In genomic region chr14:94367347-94367746, GRCh38 we compare ENCODE assay signal across 17 cellular contexts. TPM values are rescaled to one million over a fixed set of nuclear protein-coding genes. Genes with fewer than 3 reads are reported as not detected.
"Had no signal": no experiment of that assay in that cellular context is flagged by ENCODE, and none has a peak within 500 bp of the region (broad histone marks: within the 10 kb centered on the region; RNA-seq: fewer than 3 reads in every experiment).

No MANE protein-coding gene starts in this region.

- H3K4me3 Mint-ChIP-seq: activated B cell treated with CpG ODN at 0.5 μM for 24 hours; activated naive CD8-positive, alpha-beta T cell treated with anti-CD3 and anti-CD28 coated beads for 36 hours; neural crest cell had no signal

- H3K9me3 ChIP-seq: esophagus squamous epithelium, ovary, stomach, uterus had no signal

- H3K36me3 ChIP-seq: brain microvascular endothelial cell, esophagus squamous epithelium, ovary, stomach, uterus had no signal

- ATAC-seq: left colon had no signal

- H3K4me3 ChIP-seq: esophagus squamous epithelium, ovary, stomach, uterus had no signal

- H3K4me1 Mint-ChIP-seq: activated B cell treated with CpG ODN at 0.5 μM for 24 hours; activated naive CD8-positive, alpha-beta T cell treated with anti-CD3 and anti-CD28 coated beads for 36 hours; neural crest cell had no signal

- H3K27ac Mint-ChIP-seq: activated B cell treated with CpG ODN at 0.5 μM for 24 hours; activated naive CD8-positive, alpha-beta T cell treated with anti-CD3 and anti-CD28 coated beads for 36 hours had no signal

- H3K4me1 ChIP-seq: esophagus squamous epithelium, stomach, uterus had no signal

- H3K27ac ChIP-seq: brain microvascular endothelial cell, esophagus squamous epithelium, ovary, stomach, uterus had no signal

- DNase-seq: activated B cell treated with CpG ODN at 0.5 μM for 24 hours; activated CD4-positive, alpha-beta T cell treated with anti-CD3 and anti-CD28 coated beads, Interleukin-2, amount 50 U/mL, for 1 hour; activated gamma-delta T cell; activated naive CD8-positive, alpha-beta T cell treated with anti-CD3 and anti-CD28 coated beads for 36 hours; brain microvascular endothelial cell; esophagus squamous epithelium; foreskin fibroblast; glutamatergic neuron; left colon; ovary; stimulated activated CD4-positive, alpha-beta T cell treated with anti-CD3 and anti-CD28 coated beads, Interleukin-15, amount 100 ng/mL, for 24 hours; stimulated activated CD4-positive, alpha-beta T cell treated with anti-CD3 and anti-CD28 coated beads, Interleukin-4, amount 100 ng/mL, for 4 hours; stomach; uterus had no signal

- H3K36me3 Mint-ChIP-seq: activated naive CD8-positive, alpha-beta T cell treated with anti-CD3 and anti-CD28 coated beads for 36 hours had no signal

- H3K9me3 Mint-ChIP-seq: activated B cell treated with CpG ODN at 0.5 μM for 24 hours; activated naive CD8-positive, alpha-beta T cell treated with anti-CD3 and anti-CD28 coated beads for 36 hours; neural crest cell had no signal

- H3K27me3 ChIP-seq: brain microvascular endothelial cell, ovary, uterus had no signal

RNA-seq across cellular contexts. Expression of gene SERPINA2, which starts 0.8 kb away (rescaled TPM):
- total RNA-seq: activated B cell treated with CpG ODN at 0.5 μM for 24 hours; activated naive CD8-positive, alpha-beta T cell treated with anti-CD3 and anti-CD28 coated beads for 36 hours; chondrocyte; esophagus squamous epithelium; left colon; neural crest cell; ovary; stomach; T-helper 1 cell treated with Interleukin-12 subunit alpha and Interleukin-12 subunit beta and Interleukin-4 antibody, amounts not matched to agents 30 ng/mL and 1 ng/mL, for 36 hours; uterus had no signal
- polyA plus RNA-seq: ovary, stomach had no signal

RNA-seq across cellular contexts. Expression of gene SERPINA1, which starts 21.1 kb away (rescaled TPM):
- total RNA-seq: neural crest cell had no signal

RNA-seq across cellular contexts. Expression of gene SERPINA6, which starts 44.2 kb away (rescaled TPM):
- total RNA-seq: activated B cell treated with CpG ODN at 0.5 μM for 24 hours; activated naive CD8-positive, alpha-beta T cell treated with anti-CD3 and anti-CD28 coated beads for 36 hours; chondrocyte; esophagus squamous epithelium; neural crest cell; stomach; T-helper 1 cell treated with Interleukin-12 subunit alpha and Interleukin-12 subunit beta and Interleukin-4 antibody, amounts not matched to agents 30 ng/mL and 1 ng/mL, for 36 hours had no signal
